ENCODE assay signal across 10 cellular contexts in genomic region chr17:15787363-15788075, GRCh38. TPM values are rescaled to one million over a fixed set of nuclear protein-coding genes. Genes with fewer than 3 reads are reported as not detected.
"Had no signal": no experiment of that assay in that cellular context is flagged by ENCODE, and none has a peak within 500 bp of the region (broad histone marks: within the 10 kb centered on the region; RNA-seq: fewer than 3 reads in every experiment).

No MANE protein-coding gene starts in this region.

RNA-seq across cellular contexts. Expression of gene TBC1D26, which starts 55.4 kb away (rescaled TPM):
- total RNA-seq: activated CD4-positive, alpha-beta T cell treated with anti-CD3 and anti-CD28 coated beads, Interleukin-2, amount 10 ng/mL, durations not matched to agents 24 days and 14 days; activated T-cell treated with anti-CD3 and anti-CD28 coated beads, Interleukin-2, amount 50 U/mL, for 4 hours; activated T-helper 1 cell treated with anti-CD3 and anti-CD28 coated beads, Interleukin-12 subunit alpha, Interleukin-12 subunit beta, Interleukin-2, Interleukin-4 antibody, amounts not matched to agents 30 ng/mL and 10 ng/mL and 1 ng/mL, durations not matched to agents 14 hours and 24 hours and 36 hours; adrenal gland; ascending aorta; body of pancreas; cardiac septum; T-cell; T-helper 17 cell; T-helper 2 cell treated with Interferon-gamma antibody and Interleukin-4, amounts not matched to agents 100 ng/mL and 5 ng/mL, for 36 hours had no signal
